In genomic region chr20:1998715-1999114, GRCh38 we compare ENCODE assay signal across 2 cellular contexts.
TF ChIP-seq lines count a peak whose summit lies in the region.

No MANE protein-coding gene starts in this region.

TF ChIP-seq in GM23338, 12 proteins besides CTCF, POLR2A, EP300 and RAD21 (continued from another document):
- TF ChIP-seq ZNF331 (CRISPR knock-in tag; IDR thresholded peaks at IDR 0.05; ENCODE audit: low read depth) (no peak), ZNF114 (CRISPR knock-in tag; IDR thresholded peaks at IDR 0.05) (no peak), REST (IDR thresholded peaks at IDR 0.05; ENCODE audit: unreplicated experiment) (no peak), EZH2phosphoT487 (IDR thresholded peaks at IDR 0.05; ENCODE audit: unreplicated experiment) (no peak), CREB1 (CRISPR knock-in tag; IDR thresholded peaks at IDR 0.05; ENCODE audit: low read depth) (no peak), POLR2AphosphoS5 (IDR thresholded peaks at IDR 0.05; ENCODE audit: low read depth) (no peak), NANOG (IDR thresholded peaks at IDR 0.05; ENCODE audit: borderline replicate concordance) (no peak), JUNB (IDR thresholded peaks at IDR 0.05; ENCODE audit: unreplicated experiment) (no peak), ZNF462 (CRISPR knock-in tag; IDR thresholded peaks at IDR 0.05) (no peak), ETS1 (IDR thresholded peaks at IDR 0.05) (no peak)

TF ChIP-seq in H1, 55 proteins besides CTCF, POLR2A, EP300 and RAD21 (continued from another document):
- TF ChIP-seq ZNF274 (IDR thresholded peaks at IDR 0.05; ENCODE audit: borderline replicate concordance, extremely low read depth, low read length) = no peak
- TF ChIP-seq GABPA (IDR thresholded peaks at IDR 0.05; ENCODE audit: borderline replicate concordance, insufficient read depth, low read length) = no peak
